Comparison of ENCODE assay signal across 1 cellular context in genomic region chr6:156273065-156273711, GRCh38.
TF ChIP-seq lines count a peak whose summit lies in the region.

No MANE protein-coding gene starts in this region.

TF ChIP-seq in GM23338, 12 proteins besides CTCF, POLR2A, EP300 and RAD21 (continued from another document):
- TF ChIP-seq ZNF462 (CRISPR knock-in tag; IDR thresholded peaks at IDR 0.05) (no peak), STAT1 (IDR thresholded peaks at IDR 0.05; ENCODE audit: unreplicated experiment) (no peak), NANOG (IDR thresholded peaks at IDR 0.05; ENCODE audit: borderline replicate concordance) (no peak), ZNF114 (CRISPR knock-in tag; IDR thresholded peaks at IDR 0.05) (no peak), POLR2AphosphoS5 (IDR thresholded peaks at IDR 0.05; ENCODE audit: low read depth) (no peak), EZH2phosphoT487 (IDR thresholded peaks at IDR 0.05; ENCODE audit: unreplicated experiment) (no peak), JUNB (IDR thresholded peaks at IDR 0.05; ENCODE audit: unreplicated experiment) (no peak)
- TF ChIP-seq, protein P1, sequence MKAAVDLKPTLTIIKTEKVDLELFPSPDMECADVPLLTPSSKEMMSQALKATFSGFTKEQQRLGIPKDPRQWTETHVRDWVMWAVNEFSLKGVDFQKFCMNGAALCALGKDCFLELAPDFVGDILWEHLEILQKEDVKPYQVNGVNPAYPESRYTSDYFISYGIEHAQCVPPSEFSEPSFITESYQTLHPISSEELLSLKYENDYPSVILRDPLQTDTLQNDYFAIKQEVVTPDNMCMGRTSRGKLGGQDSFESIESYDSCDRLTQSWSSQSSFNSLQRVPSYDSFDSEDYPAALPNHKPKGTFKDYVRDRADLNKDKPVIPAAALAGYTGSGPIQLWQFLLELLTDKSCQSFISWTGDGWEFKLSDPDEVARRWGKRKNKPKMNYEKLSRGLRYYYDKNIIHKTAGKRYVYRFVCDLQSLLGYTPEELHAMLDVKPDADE (IDR thresholded peaks at IDR 0.05), result no peak
